ENCODE assay signal across 16 cellular contexts in genomic region chr11:101390539-101390938, GRCh38.
DNase-seq lines count a peak whose midpoint lies in the region; ATAC-seq and TF ChIP-seq lines count a peak whose summit lies in the region.
"Had no signal": no experiment of that assay in that cellular context is flagged by ENCODE, and none has a peak within 500 bp of the region (broad histone marks: within the 10 kb centered on the region; RNA-seq: fewer than 3 reads in every experiment).

No MANE protein-coding gene starts in this region.

- no peaks in the 10 kb centered on the region for H3K4me1 ChIP-seq in heart left ventricle
- H3K4me1 ChIP-seq in right cardiac atrium (ENCODE audit: control insufficient read depth, insufficient read depth, low read length), result no peaks in the 10 kb centered on the region
- no peaks in the 10 kb centered on the region for H3K4me1 ChIP-seq in RWPE2 (ENCODE audit: insufficient read depth, poor library complexity, severe bottlenecking)
- H3K4me1 ChIP-seq in uterus, result no peaks in the 10 kb centered on the region
- H3K4me1 ChIP-seq: BLaER1, thyroid gland had no signal

- no peak overlapping the region for H3K27ac ChIP-seq in heart left ventricle
- no peak overlapping the region for H3K27ac ChIP-seq in right cardiac atrium (ENCODE audit: low read length)
- H3K27ac ChIP-seq in RWPE2 (ENCODE audit: poor library complexity, severe bottlenecking), result no peak overlapping the region
- no peak overlapping the region for H3K27ac ChIP-seq in uterus
- H3K27ac ChIP-seq: BLaER1, dorsolateral prefrontal cortex, thyroid gland had no signal

- H3K27me3 Mint-ChIP-seq in activated CD4-positive, alpha-beta T cell treated with anti-CD3 and anti-CD28 coated beads, Interleukin-2, amount 10 ng/mL, durations not matched to agents 7 days and 5 days, result no peaks in the 10 kb centered on the region
- H3K27me3 Mint-ChIP-seq: activated naive CD4-positive, alpha-beta T cell treated with anti-CD3 and anti-CD28 coated beads, Interleukin-2, amount 50 U/mL, for 24 hours had no signal

- DNase-seq in heart left ventricle (no peak), right cardiac atrium (no peak), RWPE2 (ENCODE audit: low spot score) (no peak), foreskin fibroblast (peak; percentile 3 to 29), uterus (no peak), NCI-H748 (lab: John Stamatoyannopoulos, UW; ENCODE audit: unreplicated experiment) (no peak)
- DNase-seq in activated CD4-positive, alpha-beta T cell treated with anti-CD3 and anti-CD28 coated beads, Interleukin-2, amount 10 ng/mL, durations not matched to agents 7 days and 5 days, result no peak
- DNase-seq: activated CD8-positive, alpha-beta memory T cell treated with anti-CD3 and anti-CD28 coated beads for 24 hours; dorsolateral prefrontal cortex; NCI-H1930; T-helper 2 cell; thyroid gland had no signal

- no peak overlapping the region for H3K27ac Mint-ChIP-seq in activated CD4-positive, alpha-beta T cell treated with anti-CD3 and anti-CD28 coated beads, Interleukin-2, amount 10 ng/mL, durations not matched to agents 7 days and 5 days
- H3K27ac Mint-ChIP-seq: activated naive CD4-positive, alpha-beta T cell treated with anti-CD3 and anti-CD28 coated beads, Interleukin-2, amount 50 U/mL, for 24 hours; mesothelial cell of epicardium had no signal

- no peaks in the 10 kb centered on the region for H3K4me1 Mint-ChIP-seq in activated CD4-positive, alpha-beta T cell treated with anti-CD3 and anti-CD28 coated beads, Interleukin-2, amount 10 ng/mL, durations not matched to agents 7 days and 5 days
- H3K4me1 Mint-ChIP-seq: activated naive CD4-positive, alpha-beta T cell treated with anti-CD3 and anti-CD28 coated beads, Interleukin-2, amount 50 U/mL, for 24 hours; mesothelial cell of epicardium had no signal

- H3K9me3 ChIP-seq in heart left ventricle (peaks cover 0 to 3% (median 0%) of the 10 kb centered on the region in 12 donors), right cardiac atrium (ENCODE audit: control insufficient read depth, low read length) (no peaks in the 10 kb centered on the region), RWPE2 (ENCODE audit: severe bottlenecking) (no peaks in the 10 kb centered on the region), uterus (peaks cover 0 to 4% of the 10 kb centered on the region in 2 donors)
- H3K9me3 ChIP-seq: thyroid gland had no signal

- no peak overlapping the region for H3K4me3 Mint-ChIP-seq in activated CD4-positive, alpha-beta T cell treated with anti-CD3 and anti-CD28 coated beads, Interleukin-2, amount 10 ng/mL, durations not matched to agents 7 days and 5 days
- H3K4me3 Mint-ChIP-seq: activated naive CD4-positive, alpha-beta T cell treated with anti-CD3 and anti-CD28 coated beads, Interleukin-2, amount 50 U/mL, for 24 hours; mesothelial cell of epicardium had no signal

- peaks cover 2% of the 10 kb centered on the region for H3K9me3 Mint-ChIP-seq in activated CD4-positive, alpha-beta T cell treated with anti-CD3 and anti-CD28 coated beads, Interleukin-2, amount 10 ng/mL, durations not matched to agents 7 days and 5 days
- H3K9me3 Mint-ChIP-seq: activated naive CD4-positive, alpha-beta T cell treated with anti-CD3 and anti-CD28 coated beads, Interleukin-2, amount 50 U/mL, for 24 hours had no signal

- no peak for TF ChIP-seq POLR2A in heart left ventricle (IDR thresholded peaks at IDR 0.05)
- TF ChIP-seq POLR2A in uterus (IDR thresholded peaks at IDR 0.05), result no peak

- no peak overlapping the region for H3K4me3 ChIP-seq in heart left ventricle
- no peak overlapping the region for H3K4me3 ChIP-seq in right cardiac atrium (ENCODE audit: low read length)
- no peak overlapping the region for H3K4me3 ChIP-seq in RWPE2 (ENCODE audit: severe bottlenecking)
- no peak overlapping the region for H3K4me3 ChIP-seq in foreskin fibroblast (ENCODE audit: low read depth in 1 of 2, low read length in 2 of 2)
- H3K4me3 ChIP-seq in uterus, result no peak overlapping the region
- H3K4me3 ChIP-seq: BLaER1, dorsolateral prefrontal cortex, thyroid gland had no signal

- TF ChIP-seq CTCF in heart left ventricle (IDR thresholded peaks at IDR 0.05), result peak in 8 of 12 donors; percentile 12 to 40 (median 28)
- TF ChIP-seq CTCF in RWPE2 (IDR thresholded peaks at IDR 0.05; ENCODE audit: poor library complexity, severe bottlenecking), result peak; percentile 51
- TF ChIP-seq CTCF in foreskin fibroblast (IDR thresholded peaks at IDR 0.05; ENCODE audit: low read depth, low read length), result peak; percentile 19
- TF ChIP-seq CTCF in uterus (IDR thresholded peaks at IDR 0.05), result peak in 3 of 4 experiments; percentile 26 to 36 (median 27)

- CTCF ChIA-PET in activated CD4-positive, alpha-beta T cell treated with anti-CD3 and anti-CD28 coated beads, Interleukin-2, amount 10 ng/mL, durations not matched to agents 7 days and 5 days (lab: Charles Lee), result no interaction called here

- H3K27me3 ChIP-seq in heart left ventricle (no peaks in the 10 kb centered on the region), right cardiac atrium (ENCODE audit: control insufficient read depth, insufficient read depth) (no peaks in the 10 kb centered on the region), RWPE2 (ENCODE audit: insufficient read depth, poor library complexity, severe bottlenecking) (peaks cover 3% of the 10 kb centered on the region), uterus (no peaks in the 10 kb centered on the region)
- H3K27me3 ChIP-seq: BLaER1, dorsolateral prefrontal cortex, thyroid gland had no signal

- H3K36me3 ChIP-seq in heart left ventricle (no peaks in the 10 kb centered on the region), RWPE2 (ENCODE audit: low read depth) (no peaks in the 10 kb centered on the region), uterus (no peaks in the 10 kb centered on the region)
- H3K36me3 ChIP-seq: BLaER1, thyroid gland had no signal

- ATAC-seq in heart left ventricle, result no peak
- no peak for ATAC-seq in right cardiac atrium
- 0 out of 3 replicates have a peak, but pooled peaks have one; percentile 36 for ATAC-seq in RWPE2 (ENCODE audit: low read depth)
- ATAC-seq in HG02588 (IDR thresholded peaks at IDR 0.05; ENCODE audit: unreplicated experiment), result no peak

- H3K36me3 Mint-ChIP-seq in activated CD4-positive, alpha-beta T cell treated with anti-CD3 and anti-CD28 coated beads, Interleukin-2, amount 10 ng/mL, durations not matched to agents 7 days and 5 days (ENCODE audit: low read depth), result no peaks in the 10 kb centered on the region
- H3K36me3 Mint-ChIP-seq: activated naive CD4-positive, alpha-beta T cell treated with anti-CD3 and anti-CD28 coated beads, Interleukin-2, amount 50 U/mL, for 24 hours; mesothelial cell of epicardium had no signal

- intact Hi-C loops in heart left ventricle (cut with DNase I) (loop anchor here in 1 of 10 donors (5.0 kb wide), 1 partner anchor 47 kb away; no protein-coding TSS in a partner anchor), right cardiac atrium (cut with DNase I) (no loop called here), uterus (cut with DNase I; ENCODE audit: low total_unique reads) (no loop called here)

- POLR2A ChIA-PET in activated CD4-positive, alpha-beta T cell treated with anti-CD3 and anti-CD28 coated beads, Interleukin-2, amount 10 ng/mL, durations not matched to agents 7 days and 5 days (lab: Charles Lee), result no interaction called here

- 63 to 83% (median 73%) methylated on average over 1 of the region's 1 CpG for WGBS in heart left ventricle, 4 donors
- WGBS in right cardiac atrium, result 63% methylated on average over 1 of the region's 1 CpG

Comparison
In these comparisons a context has a peak if more than half of its experiments do, and no peak if none do; other contexts are left out.
1. DNase-seq: peak in foreskin fibroblast (2 of 2); none in heart left ventricle (0 of 5), right cardiac atrium (0 of 3), RWPE2 (single experiment), uterus (0 of 2), activated CD4-positive, alpha-beta T cell treated with anti-CD3 and anti-CD28 coated beads, Interleukin-2, amount 10 ng/mL, durations not matched to agents 7 days and 5 days (single experiment) and NCI-H748 (single experiment).
2. Peak in every context shown above with its lines, with median percentiles within 50 percentile points of each other: CTCF ChIP-seq.